In genomic region chr5:29252390-29252789, GRCh38 we compare ENCODE assay signal across 2 cellular contexts.
TF ChIP-seq lines count a peak whose summit lies in the region.

No MANE protein-coding gene starts in this region.

TF ChIP-seq in SK-N-SH, 30 proteins besides CTCF, POLR2A, EP300 and RAD21 (continued from another document):
- TF ChIP-seq REST (IDR thresholded peaks at IDR 0.05; ENCODE audit: low read depth, low read length), result no peak
- no peak for TF ChIP-seq USF2 (IDR thresholded peaks at IDR 0.05; ENCODE audit: borderline replicate concordance, low read depth, low read length)
- no peak for TF ChIP-seq RXRA (IDR thresholded peaks at IDR 0.05; ENCODE audit: borderline replicate concordance, low read depth)
- TF ChIP-seq SIN3A (IDR thresholded peaks at IDR 0.05; ENCODE audit: borderline replicate concordance, low read depth, low read length), result no peak
- TF ChIP-seq ZBTB33 (IDR thresholded peaks at IDR 0.05; ENCODE audit: borderline replicate concordance, low read depth), result no peak
- TF ChIP-seq PBX3 (IDR thresholded peaks at IDR 0.05), result no peak
- TF ChIP-seq EZH2phosphoT487 (IDR thresholded peaks at IDR 0.05; ENCODE audit: borderline replicate concordance, low read depth), result no peak
- TF ChIP-seq JUND (IDR thresholded peaks at IDR 0.05), result no peak
- TF ChIP-seq TCF12 (IDR thresholded peaks at IDR 0.05), result no peak
- no peak for TF ChIP-seq GABPA (IDR thresholded peaks at IDR 0.05; ENCODE audit: low read depth)
- no peak for TF ChIP-seq MAX (IDR thresholded peaks at IDR 0.05; ENCODE audit: low read depth)
- no peak for TF ChIP-seq FOXM1 (IDR thresholded peaks at IDR 0.05; ENCODE audit: low read depth)

TF ChIP-seq in SK-N-SH treated with all-trans-retinoic acid at 6 μM for 48 hours, 23 proteins besides CTCF, POLR2A, EP300 and RAD21 (continued from another document):
- TF ChIP-seq PATZ1 (CRISPR knock-in tag; IDR thresholded peaks at IDR 0.05; ENCODE audit: borderline replicate concordance), result no peak
